2 cellular contexts compared by ENCODE assay signal in genomic region chr6:161265975-161266374, GRCh38.
TF ChIP-seq lines count a peak whose summit lies in the region.

No MANE protein-coding gene starts in this region.

TF ChIP-seq in IMR-90, 13 proteins besides CTCF, POLR2A, EP300 and RAD21:
- TF ChIP-seq RFX5 (IDR thresholded peaks at IDR 0.05; ENCODE audit: low read depth, low read length) (no peak), RCOR1 (IDR thresholded peaks at IDR 0.05; ENCODE audit: insufficient replicate concordance, low read length) (no peak), MAZ (IDR thresholded peaks at IDR 0.05; ENCODE audit: borderline replicate concordance, low read depth, low read length) (no peak), CEBPB (IDR thresholded peaks at IDR 0.05; ENCODE audit: low read depth, low read length) (peak; percentile 17; the same call in 1 of the 2 replicates), BHLHE40 (IDR thresholded peaks at IDR 0.05; ENCODE audit: low read depth, low read length) (no peak), MXI1 (IDR thresholded peaks at IDR 0.05; ENCODE audit: borderline replicate concordance, low read depth, low read length) (no peak), NFE2L2 (IDR thresholded peaks at IDR 0.05; ENCODE audit: low read depth, low read length) (no peak)

TF ChIP-seq in endothelial cell of umbilical vein, 7 proteins besides CTCF, POLR2A, EP300 and RAD21:
- TF ChIP-seq GATA2 (IDR thresholded peaks at IDR 0.05; ENCODE audit: insufficient read depth, insufficient read length, low read depth, low read length) (no peak), JUN (IDR thresholded peaks at IDR 0.05; ENCODE audit: borderline replicate concordance, insufficient read depth, insufficient read length, low read depth) (no peak), MAX (IDR thresholded peaks at IDR 0.05; ENCODE audit: insufficient read depth, insufficient read length) (no peak), POLR2AphosphoS5 (IDR thresholded peaks at IDR 0.05; ENCODE audit: insufficient read depth, low read depth, low read length) (no peak), FOS (IDR thresholded peaks at IDR 0.05; ENCODE audit: borderline replicate concordance, insufficient read depth, low read length) (no peak), EZH2 (IDR thresholded peaks at IDR 0.05; ENCODE audit: borderline replicate concordance, low read depth, low read length, severe bottlenecking) (no peak), MYC (IDR thresholded peaks at IDR 0.05; ENCODE audit: low read depth, low read length) (no peak)
TF ChIP-seq in endothelial cell of umbilical vein: peak in this region for 0.
